Comparison of ENCODE assay signal across 21 cellular contexts in the genomic region with DNA sequence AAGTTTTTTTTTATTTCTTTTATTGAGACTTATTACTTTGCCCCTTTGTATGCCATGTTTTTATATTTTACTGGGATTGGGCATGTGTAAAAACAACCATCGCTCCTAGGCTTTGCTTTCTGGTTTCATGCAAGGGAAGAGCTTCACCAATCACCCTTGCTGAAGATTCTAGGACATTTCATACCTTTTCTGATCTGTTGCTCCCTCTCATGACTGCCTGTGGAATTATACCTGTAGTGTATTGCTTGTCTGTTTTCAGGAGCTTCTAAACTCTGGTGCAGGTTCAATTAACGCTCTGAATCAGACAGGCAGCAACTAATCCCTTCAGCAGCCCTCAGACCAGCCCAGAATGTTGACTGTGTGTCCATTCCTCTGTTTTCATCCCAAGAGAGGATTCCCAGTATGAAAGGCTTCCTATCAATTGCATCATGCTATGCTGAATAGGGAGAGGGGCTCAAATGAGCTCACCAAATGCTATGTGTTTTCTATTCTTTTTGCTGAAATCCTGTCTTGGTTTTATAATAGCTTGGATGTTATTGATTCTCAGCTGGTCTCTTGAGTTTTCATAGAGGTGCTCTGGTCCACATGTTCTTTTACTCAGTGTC.
A peak's percentile ranks its signal among the peaks of the same experiment; 100 is the strongest.
DNase-seq lines count a peak whose midpoint lies in the region; ATAC-seq and TF ChIP-seq lines count a peak whose summit lies in the region.
"Had no signal": no experiment of that assay in that cellular context is flagged by ENCODE, and none has a peak within 500 bp of the region (broad histone marks: within the 10 kb centered on the region; RNA-seq: fewer than 3 reads in every experiment).

No MANE protein-coding gene starts in this region.

- no peaks in the 10 kb centered on the region for H3K4me1 ChIP-seq in mesendoderm (ENCODE audit: control insufficient read depth, low read depth, low read length)
- H3K4me1 ChIP-seq: BE2C had no signal

- no peak overlapping the region for H2BK120ac ChIP-seq in mesendoderm (ENCODE audit: low read depth, low read length)

- peaks cover 18% of the 10 kb centered on the region for H3K9me3 Mint-ChIP-seq in WTC11
- H3K9me3 Mint-ChIP-seq in activated naive CD8-positive, alpha-beta T cell treated with anti-CD3 and anti-CD28 coated beads, Interleukin-2, amount 50 U/mL, for 24 hours, result peaks cover 20% of the 10 kb centered on the region
- H3K9me3 Mint-ChIP-seq in type B pancreatic cell, result peaks cover 5% of the 10 kb centered on the region

- H3K56ac ChIP-seq in mesendoderm (ENCODE audit: low read length), result no peak overlapping the region

- TF ChIP-seq CTCF in WTC11 (IDR thresholded peaks at IDR 0.05), result no peak
- no peak for TF ChIP-seq CTCF in type B pancreatic cell (conservative IDR thresholded peaks at IDR 0.05)

- ATAC-seq in WTC11 (peak; percentile 44; the same call in 1 of the 2 replicates), left lobe of liver (peak; percentile 67)
- ATAC-seq in activated naive CD8-positive, alpha-beta T cell treated with anti-CD3 and anti-CD28 coated beads, Interleukin-2, amount 50 U/mL, for 24 hours, result no peak
- ATAC-seq: GM12878, HCT116 had no signal

- no peak for DNase-seq in WTC11 (ENCODE audit: low spot score)
- DNase-seq in left lobe of liver (ENCODE audit: low spot score), result no peak
- DNase-seq in mesendoderm, result peak; percentile 43
- DNase-seq in activated naive CD8-positive, alpha-beta T cell treated with anti-CD3 and anti-CD28 coated beads, Interleukin-2, amount 50 U/mL, for 24 hours, result no peak
- DNase-seq in type B pancreatic cell (ENCODE audit: extremely low spot score, unreplicated experiment), result no peak
- DNase-seq in NCI-H2196 treated with DMSO at 0.1 percent for 48 hours (lab: John Stamatoyannopoulos, UW; ENCODE audit: unreplicated experiment), result no peak
- DNase-seq in HPDE6-E6E7 (ENCODE audit: extremely low spot score), result no peak
- DNase-seq: ACHN; BE2C; C1 segment of cervical spinal cord; CD4-positive, CD25-positive, alpha-beta regulatory T cell; CD8-positive, alpha-beta memory T cell; COR-L47; DMS 273 treated with DMSO at 0.1 percent for 48 hours; DMS53; DND-41; EL; H7; HFFc6 had no signal

- H3K4me1 Mint-ChIP-seq in WTC11 (no peaks in the 10 kb centered on the region), type B pancreatic cell (ENCODE audit: unreplicated experiment) (no peaks in the 10 kb centered on the region)
- H3K4me1 Mint-ChIP-seq in activated naive CD8-positive, alpha-beta T cell treated with anti-CD3 and anti-CD28 coated beads, Interleukin-2, amount 50 U/mL, for 24 hours, result no peaks in the 10 kb centered on the region
- H3K4me1 Mint-ChIP-seq: CD4-positive, CD25-positive, alpha-beta regulatory T cell; CD8-positive, alpha-beta memory T cell had no signal

- no peak overlapping the region for H2BK5ac ChIP-seq in mesendoderm (ENCODE audit: low read length)

- H3K27ac Mint-ChIP-seq in WTC11, result no peak overlapping the region
- H3K27ac Mint-ChIP-seq in activated naive CD8-positive, alpha-beta T cell treated with anti-CD3 and anti-CD28 coated beads, Interleukin-2, amount 50 U/mL, for 24 hours, result no peak overlapping the region
- H3K27ac Mint-ChIP-seq in type B pancreatic cell, result no peak overlapping the region
- H3K27ac Mint-ChIP-seq: CD4-positive, CD25-positive, alpha-beta regulatory T cell; HFFc6 had no signal

- H4K8ac ChIP-seq in mesendoderm (ENCODE audit: low read depth, low read length), result no peak overlapping the region

- no peaks in the 10 kb centered on the region for H3K27me3 ChIP-seq in mesendoderm (ENCODE audit: insufficient read depth, low read length, poor library complexity)
- H3K27me3 ChIP-seq: BE2C had no signal

- no peak overlapping the region for H3K4me2 ChIP-seq in mesendoderm (ENCODE audit: low read length)

- no peak overlapping the region for H4K5ac ChIP-seq in mesendoderm (ENCODE audit: low read length)

- no peak overlapping the region for H3K23ac ChIP-seq in mesendoderm (ENCODE audit: low read length)

- H3K4me3 Mint-ChIP-seq in WTC11 (no peak overlapping the region), type B pancreatic cell (no peak overlapping the region)
- H3K4me3 Mint-ChIP-seq in activated naive CD8-positive, alpha-beta T cell treated with anti-CD3 and anti-CD28 coated beads, Interleukin-2, amount 50 U/mL, for 24 hours, result no peak overlapping the region
- H3K4me3 Mint-ChIP-seq: CD4-positive, CD25-positive, alpha-beta regulatory T cell; CD8-positive, alpha-beta memory T cell; HFFc6 had no signal

- no peak overlapping the region for H2BK15ac ChIP-seq in mesendoderm (replicated peaks; ENCODE audit: low read depth)

- no peaks in the 10 kb centered on the region for H3K79me1 ChIP-seq in mesendoderm (ENCODE audit: low read length)

- H3K36me3 Mint-ChIP-seq in WTC11 (peaks cover 7% of the 10 kb centered on the region), type B pancreatic cell (no peaks in the 10 kb centered on the region)
- no peaks in the 10 kb centered on the region for H3K36me3 Mint-ChIP-seq in activated naive CD8-positive, alpha-beta T cell treated with anti-CD3 and anti-CD28 coated beads, Interleukin-2, amount 50 U/mL, for 24 hours (ENCODE audit: low read depth)
- H3K36me3 Mint-ChIP-seq: CD4-positive, CD25-positive, alpha-beta regulatory T cell; CD8-positive, alpha-beta memory T cell had no signal

- POLR2A ChIA-PET in WTC11 (lab: Charles Lee), result no interaction called here

- H2AK5ac ChIP-seq in mesendoderm (ENCODE audit: low read length), result no peak overlapping the region

- CTCF ChIA-PET in WTC11 (lab: Charles Lee), result interaction anchor here (0.8 to 1.5 kb wide), 4 partner anchors 13 to 580 kb away, joined by 3 to 7 read pairs (median 3); no protein-coding TSS in a partner anchor

- no peak overlapping the region for H3K4ac ChIP-seq in mesendoderm (ENCODE audit: low read depth, low read length)

- no peak overlapping the region for H3K4me3 ChIP-seq in mesendoderm (ENCODE audit: low read length)
- H3K4me3 ChIP-seq: GM12878 had no signal

- H3K27ac ChIP-seq in mesendoderm (ENCODE audit: low read depth, low read length), result no peak overlapping the region

- no peaks in the 10 kb centered on the region for H3K36me3 ChIP-seq in mesendoderm (ENCODE audit: control insufficient read depth, insufficient read depth, low read length)
- H3K36me3 ChIP-seq: BE2C had no signal

- H3K9ac ChIP-seq in mesendoderm (ENCODE audit: low read length), result no peak overlapping the region

- no peaks in the 10 kb centered on the region; the same call in 1 of the 2 replicates for H3K27me3 Mint-ChIP-seq in WTC11 (ENCODE audit: low read depth)
- H3K27me3 Mint-ChIP-seq in activated naive CD8-positive, alpha-beta T cell treated with anti-CD3 and anti-CD28 coated beads, Interleukin-2, amount 50 U/mL, for 24 hours, result no peaks in the 10 kb centered on the region
- H3K27me3 Mint-ChIP-seq in type B pancreatic cell, result no peaks in the 10 kb centered on the region
- H3K27me3 Mint-ChIP-seq: CD4-positive, CD25-positive, alpha-beta regulatory T cell; CD8-positive, alpha-beta memory T cell had no signal

- H3K79me2 ChIP-seq in mesendoderm (ENCODE audit: control insufficient read depth, insufficient read depth, low read length), result no peaks in the 10 kb centered on the region

- WGBS in mesendoderm (ENCODE audit: extremely low coverage, insufficient coverage, low lambda C conversion rate), result no CpG with 5 or more reads among the region's 2 CpGs

- H3K18ac ChIP-seq in mesendoderm (ENCODE audit: low read length), result no peak overlapping the region

TF ChIP-seq in WTC11, 78 proteins besides CTCF, POLR2A, EP300 and RAD21:
- TF ChIP-seq CBFB (CRISPR knock-in tag; IDR thresholded peaks at IDR 0.05; ENCODE audit: low read depth) (no peak), GABPB1 (CRISPR knock-in tag; IDR thresholded peaks at IDR 0.05) (peak; percentile 78)
- TF ChIP-seq, protein P1, sequence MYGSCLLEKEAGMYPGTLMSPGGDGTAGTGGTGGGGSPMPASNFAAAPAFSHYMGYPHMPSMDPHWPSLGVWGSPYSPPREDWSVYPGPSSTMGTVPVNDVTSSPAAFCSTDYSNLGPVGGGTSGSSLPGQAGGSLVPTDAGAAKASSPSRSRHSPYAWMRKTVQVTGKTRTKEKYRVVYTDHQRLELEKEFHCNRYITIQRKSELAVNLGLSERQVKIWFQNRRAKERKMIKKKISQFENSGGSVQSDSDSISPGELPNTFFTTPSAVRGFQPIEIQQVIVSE (CRISPR knock-in tag; IDR thresholded peaks at IDR 0.05; ENCODE audit: borderline replicate concordance), result no peak
TF ChIP-seq in WTC11: peak in this region for 1.
